19 cellular contexts compared by ENCODE assay signal in the genomic region with DNA sequence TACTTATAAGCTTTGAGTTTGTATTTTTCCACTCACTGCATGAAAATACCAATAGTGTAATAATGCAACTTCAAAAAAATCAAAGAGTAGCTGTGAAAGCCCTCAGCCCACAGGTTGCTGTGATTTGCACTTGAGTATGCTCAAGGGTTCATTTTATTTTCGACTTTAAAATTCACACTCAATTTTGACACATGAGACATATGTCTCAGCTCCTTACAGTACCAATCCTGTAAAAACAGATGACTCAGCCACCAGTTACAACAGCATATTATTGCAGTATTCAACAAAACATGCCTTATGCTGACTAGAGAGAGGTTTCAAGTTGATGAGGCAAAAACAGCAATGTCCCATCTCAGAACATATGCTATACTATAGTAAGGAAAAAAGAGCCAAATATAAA.
DNase-seq lines count a peak whose midpoint lies in the region; ATAC-seq, FAIRE-seq and TF ChIP-seq lines count a peak whose summit lies in the region.
"Had no signal": no experiment of that assay in that cellular context is flagged by ENCODE, and none has a peak within 500 bp of the region (broad histone marks: within the 10 kb centered on the region; RNA-seq: fewer than 3 reads in every experiment).

No MANE protein-coding gene starts in this region.

- no peak overlapping the region for H3K27ac Mint-ChIP-seq in Calu3 (ENCODE audit: unreplicated experiment)
- no peak overlapping the region for H3K27ac Mint-ChIP-seq in activated CD8-positive, alpha-beta T cell treated with anti-CD3 and anti-CD28 coated beads for 36 hours
- H3K27ac Mint-ChIP-seq: activated B cell treated with CpG ODN at 0.5 μM for 24 hours, H9, naive B cell had no signal

- peaks cover 0 to 29% (median 0%) of the 10 kb centered on the region in 9 donors for H3K4me1 ChIP-seq in heart right ventricle
- H3K4me1 ChIP-seq: sigmoid colon had no signal

- H3K27me3 Mint-ChIP-seq in Calu3 (ENCODE audit: unreplicated experiment): no peaks in the 10 kb centered on the region
- H3K27me3 Mint-ChIP-seq in activated CD8-positive, alpha-beta T cell treated with anti-CD3 and anti-CD28 coated beads for 36 hours: no peaks in the 10 kb centered on the region
- H3K27me3 Mint-ChIP-seq: activated B cell treated with CpG ODN at 0.5 μM for 24 hours, naive B cell had no signal

- no peaks in the 10 kb centered on the region for H3K36me3 Mint-ChIP-seq in Calu3 (ENCODE audit: insufficient read depth, unreplicated experiment)
- no peaks in the 10 kb centered on the region for H3K36me3 Mint-ChIP-seq in activated CD8-positive, alpha-beta T cell treated with anti-CD3 and anti-CD28 coated beads for 36 hours (ENCODE audit: low read depth)
- H3K36me3 Mint-ChIP-seq: naive B cell had no signal

- no peaks in the 10 kb centered on the region for H3K36me3 ChIP-seq in heart right ventricle
- H3K36me3 ChIP-seq: sigmoid colon had no signal

- CTCF ChIA-PET in Calu3 (lab: Charles Lee): no interaction called here
- CTCF ChIA-PET in activated CD8-positive, alpha-beta T cell treated with anti-CD3 and anti-CD28 coated beads for 36 hours (lab: Charles Lee): no interaction called here

- no peak overlapping the region for H3K4me3 Mint-ChIP-seq in Calu3 (ENCODE audit: low read depth, unreplicated experiment)
- no peak overlapping the region for H3K4me3 Mint-ChIP-seq in activated CD8-positive, alpha-beta T cell treated with anti-CD3 and anti-CD28 coated beads for 36 hours
- H3K4me3 Mint-ChIP-seq: activated B cell treated with CpG ODN at 0.5 μM for 24 hours, H9, naive B cell had no signal

- peak; percentile 20 for FAIRE-seq in H54 (lab: Jason Lieb, UNC)
- FAIRE-seq: D721Med, endometrium, GM12878, GM19239 had no signal

- ATAC-seq in heart right ventricle: no peak
- ATAC-seq in activated CD8-positive, alpha-beta T cell treated with anti-CD3 and anti-CD28 coated beads for 36 hours: no peak
- ATAC-seq: GM12878, SK-N-SH treated with all-trans-retinoic acid at 6 μM for 48 hours had no signal

- TF ChIP-seq CTCF in fibroblast of mammary gland (conservative IDR thresholded peaks at IDR 0.05; ENCODE audit: control insufficient read depth, insufficient read depth, low read depth, low read length) (no peak), heart right ventricle (IDR thresholded peaks at IDR 0.05) (no peak), Calu3 (IDR thresholded peaks at IDR 0.05; ENCODE audit: unreplicated experiment) (no peak)
- no peak for TF ChIP-seq CTCF in activated CD8-positive, alpha-beta T cell treated with anti-CD3 and anti-CD28 coated beads for 36 hours (IDR thresholded peaks at IDR 0.05)

- peak; percentile 6 for DNase-seq in H54 (ENCODE audit: insufficient read length, low spot score)
- peak; percentile 6 for DNase-seq in RKO (ENCODE audit: low spot score)
- DNase-seq in fibroblast of mammary gland (ENCODE audit: low read depth): peak; percentile 45
- DNase-seq in renal cortical epithelial cell (ENCODE audit: low read depth): peak; percentile 42
- DNase-seq in pons (ENCODE audit: low spot score): no peak
- DNase-seq in heart right ventricle: no peak
- DNase-seq in Calu3: no peak
- no peak for DNase-seq in activated CD8-positive, alpha-beta T cell treated with anti-CD3 and anti-CD28 coated beads for 36 hours
- DNase-seq: activated B cell treated with CpG ODN at 0.5 μM for 24 hours; H9; naive B cell; NCI-H1436; NK-92 treated with Interleukin-12 subunit alpha and Interleukin-12 subunit beta, amount 100 ng/mL, for 24 hours; sigmoid colon had no signal

- H3K4me1 Mint-ChIP-seq in Calu3 (ENCODE audit: low read depth, unreplicated experiment): no peaks in the 10 kb centered on the region
- H3K4me1 Mint-ChIP-seq in activated CD8-positive, alpha-beta T cell treated with anti-CD3 and anti-CD28 coated beads for 36 hours (ENCODE audit: low read depth): no peaks in the 10 kb centered on the region
- H3K4me1 Mint-ChIP-seq: activated B cell treated with CpG ODN at 0.5 μM for 24 hours, H9, naive B cell had no signal

- no peaks in the 10 kb centered on the region for H3K9me3 ChIP-seq in heart right ventricle
- H3K9me3 ChIP-seq: sigmoid colon had no signal

- H3K9me3 Mint-ChIP-seq in Calu3 (ENCODE audit: low read depth, unreplicated experiment): no peaks in the 10 kb centered on the region
- H3K9me3 Mint-ChIP-seq in activated CD8-positive, alpha-beta T cell treated with anti-CD3 and anti-CD28 coated beads for 36 hours: no peaks in the 10 kb centered on the region
- H3K9me3 Mint-ChIP-seq: activated B cell treated with CpG ODN at 0.5 μM for 24 hours, H9, naive B cell had no signal

- no peak for TF ChIP-seq POLR2A in H54 (IDR thresholded peaks at IDR 0.05; ENCODE audit: low read depth, low read length)

- BruUV-seq in Calu3 (replicated peaks; lab: Mats Ljungman, UMichigan): no TSS peak

- H3K4me3 ChIP-seq in fibroblast of mammary gland (ENCODE audit: control insufficient read depth, low read depth, low read length) (no peak overlapping the region), heart right ventricle (no peak overlapping the region)
- H3K4me3 ChIP-seq: GM12878, sigmoid colon had no signal

- no peak overlapping the region for H3K27ac ChIP-seq in heart right ventricle
- H3K27ac ChIP-seq: sigmoid colon had no signal

- H3K27me3 ChIP-seq in heart right ventricle: no peaks in the 10 kb centered on the region
- H3K27me3 ChIP-seq: sigmoid colon had no signal

- intact Hi-C loops in heart right ventricle (cut with DNase I) (no loop called here), Calu3 (cut with micrococcal nuclease; ENCODE audit: unreplicated experiment) (no loop called here)
- intact Hi-C loops in activated CD8-positive, alpha-beta T cell treated with anti-CD3 and anti-CD28 coated beads for 36 hours (cut with micrococcal nuclease): no loop called here

- 72 to 82% methylated on average over 1 of the region's 1 CpG for WGBS in heart right ventricle, 2 donors

- POLR2A ChIA-PET in activated CD8-positive, alpha-beta T cell treated with anti-CD3 and anti-CD28 coated beads for 36 hours (lab: Charles Lee): no interaction called here

Comparison
In these comparisons a context has a peak if more than half of its experiments do, and no peak if none do; other contexts are left out.
1. DNase-seq: peak in H54 (single experiment), RKO (single experiment), fibroblast of mammary gland (single experiment) and renal cortical epithelial cell (single experiment); none in pons (single experiment), heart right ventricle (0 of 2), Calu3 (single experiment) and activated CD8-positive, alpha-beta T cell treated with anti-CD3 and anti-CD28 coated beads for 36 hours (single experiment).